ENCODE assay signal across 8 cellular contexts in genomic region chr9:127803507-127804352, GRCh38. TPM values are rescaled to one million over a fixed set of nuclear protein-coding genes. Genes with fewer than 3 reads are reported as not detected.
DNase-seq lines count a peak whose midpoint lies in the region; ATAC-seq and TF ChIP-seq lines count a peak whose summit lies in the region.

No MANE protein-coding gene starts in this region.

- peak overlapping the region; percentile 98 for H3K27ac Mint-ChIP-seq in activated naive CD8-positive, alpha-beta T cell treated with anti-CD3 and anti-CD28 coated beads, Interleukin-2, amount 10 ng/mL, durations not matched to agents 7 days and 5 days

- peaks cover 29% of the 10 kb centered on the region for H3K79me2 ChIP-seq in KMS-11 (ENCODE audit: insufficient read depth, low read depth)
- H3K79me2 ChIP-seq in hepatocyte: peaks cover 26% of the 10 kb centered on the region

- POLR2A ChIA-PET in activated naive CD8-positive, alpha-beta T cell treated with anti-CD3 and anti-CD28 coated beads, Interleukin-2, amount 10 ng/mL, durations not matched to agents 7 days and 5 days (lab: Charles Lee): interaction anchor here (0.6 to 4.1 kb wide), 8 partner anchors 11 to 234 kb away, joined by 3 to 16 read pairs (median 4); partner anchors contain the start of gene CDK9

- H3K27ac ChIP-seq in KMS-11: peak overlapping the region; percentile 74
- peak overlapping the region; percentile 97 for H3K27ac ChIP-seq in hepatocyte
- H3K27ac ChIP-seq in skin epidermis: peak overlapping the region; percentile 78 to 93 (median 89)

- no peaks in the 10 kb centered on the region for H3K36me3 ChIP-seq in KMS-11 (ENCODE audit: insufficient read depth)
- H3K36me3 ChIP-seq in hepatocyte (replicated peaks; ENCODE audit: insufficient read depth, low read depth): no peaks in the 10 kb centered on the region

- peak overlapping the region; percentile 68 for H2AFZ ChIP-seq in KMS-11 (ENCODE audit: low read depth)
- H2AFZ ChIP-seq in hepatocyte: peak overlapping the region; percentile 65

- H3K4me2 ChIP-seq in KMS-11: peak overlapping the region; percentile 76
- peak overlapping the region; percentile 91 for H3K4me2 ChIP-seq in hepatocyte

- H3K27me3 Mint-ChIP-seq in activated naive CD8-positive, alpha-beta T cell treated with anti-CD3 and anti-CD28 coated beads, Interleukin-2, amount 10 ng/mL, durations not matched to agents 7 days and 5 days: no peaks in the 10 kb centered on the region

- peaks cover 7% of the 10 kb centered on the region for H3K36me3 Mint-ChIP-seq in activated naive CD8-positive, alpha-beta T cell treated with anti-CD3 and anti-CD28 coated beads, Interleukin-2, amount 10 ng/mL, durations not matched to agents 7 days and 5 days

- H3K27me3 ChIP-seq in KMS-11 (ENCODE audit: insufficient read depth, low read depth) (no peaks in the 10 kb centered on the region), hepatocyte (no peaks in the 10 kb centered on the region)

- peak overlapping the region; percentile 92 for H3K9ac ChIP-seq in KMS-11

- peak overlapping the region; percentile 97 for H3K4me3 Mint-ChIP-seq in activated naive CD8-positive, alpha-beta T cell treated with anti-CD3 and anti-CD28 coated beads, Interleukin-2, amount 10 ng/mL, durations not matched to agents 7 days and 5 days

- no peaks in the 10 kb centered on the region for H3K9me3 Mint-ChIP-seq in activated naive CD8-positive, alpha-beta T cell treated with anti-CD3 and anti-CD28 coated beads, Interleukin-2, amount 10 ng/mL, durations not matched to agents 7 days and 5 days

- H3K4me3 ChIP-seq in KMS-11 (IDR thresholded peaks at IDR 0.05; ENCODE audit: insufficient read depth, low read depth, low read length): no peak overlapping the region
- peak overlapping the region; percentile 87 for H3K4me3 ChIP-seq in hepatocyte
- peak overlapping the region; percentile 42 to 76 (median 63) for H3K4me3 ChIP-seq in skin epidermis

- no peaks in the 10 kb centered on the region for H3K9me2 ChIP-seq in hepatocyte (replicated peaks; ENCODE audit: insufficient read depth)

- no peaks in the 10 kb centered on the region for H4K20me1 ChIP-seq in KMS-11 (ENCODE audit: insufficient read depth)
- no peaks in the 10 kb centered on the region for H4K20me1 ChIP-seq in hepatocyte (ENCODE audit: insufficient read depth, poor library complexity, severe bottlenecking)

- TF ChIP-seq CTCF in KMS-11 (conservative IDR thresholded peaks at IDR 0.05; ENCODE audit: low read depth, low read length) (no peak), hepatocyte (IDR thresholded peaks at IDR 0.05; ENCODE audit: poor library complexity) (no peak)

- no peaks in the 10 kb centered on the region for H3K9me3 ChIP-seq in hepatocyte (ENCODE audit: low read depth)

- H3K4me1 ChIP-seq in KMS-11 (ENCODE audit: low read depth, poor library complexity, severe bottlenecking): peaks cover 32% of the 10 kb centered on the region
- H3K4me1 ChIP-seq in hepatocyte (ENCODE audit: insufficient read depth): peaks cover 25% of the 10 kb centered on the region

- ATAC-seq in activated naive CD8-positive, alpha-beta T cell treated with anti-CD3 and anti-CD28 coated beads, Interleukin-2, amount 10 ng/mL, durations not matched to agents 7 days and 5 days (ENCODE audit: low read depth): no peak
- no peak for ATAC-seq in GM21381 (IDR thresholded peaks at IDR 0.05; ENCODE audit: unreplicated experiment)

- DNase-seq in ELR (ENCODE audit: low read depth) (peak; percentile 68), hepatocyte (ENCODE audit: low spot score) (no peak), cerebellar nuclear complex (lab: John Stamatoyannopoulos, UW) (no peak), NCI-H510A (lab: John Stamatoyannopoulos, UW) (no peak)
- no peak for DNase-seq in activated naive CD8-positive, alpha-beta T cell treated with anti-CD3 and anti-CD28 coated beads, Interleukin-2, amount 10 ng/mL, durations not matched to agents 7 days and 5 days

- 56% methylated on average over 18 of the region's 18 CpGs for WGBS in hepatocyte (ENCODE audit: low lambda C conversion rate, missing lambda C conversion rate)

- peaks cover 19% of the 10 kb centered on the region for H3K4me1 Mint-ChIP-seq in activated naive CD8-positive, alpha-beta T cell treated with anti-CD3 and anti-CD28 coated beads, Interleukin-2, amount 10 ng/mL, durations not matched to agents 7 days and 5 days

RNA-seq across cellular contexts. Expression of gene FPGS, which starts 1.0 kb away (rescaled TPM):
- total RNA-seq in activated naive CD8-positive, alpha-beta T cell treated with anti-CD3 and anti-CD28 coated beads, Interleukin-2, amount 10 ng/mL, durations not matched to agents 7 days and 5 days: 100 to 1,000 TPM; 108 to 109 TPM
- total RNA-seq in hepatocyte: 27.4 and 30.9 TPM in 2 replicates
- 48.5 and 52.2 TPM in 2 replicates for polyA plus RNA-seq in hepatocyte

RNA-seq across cellular contexts. Expression of gene CDK9, which starts 17.9 kb away (rescaled TPM):
- total RNA-seq in activated naive CD8-positive, alpha-beta T cell treated with anti-CD3 and anti-CD28 coated beads, Interleukin-2, amount 10 ng/mL, durations not matched to agents 7 days and 5 days: 100 to 1,000 TPM; 134 to 136 TPM
- total RNA-seq in hepatocyte: 53.5 and 84.6 TPM in 2 replicates
- 91.4 and 92.3 TPM in 2 replicates for polyA plus RNA-seq in hepatocyte

RNA-seq across cellular contexts. Expression of gene SH2D3C, which starts 25.3 kb away (rescaled TPM):
- 10 to 100 TPM; 64.6 to 67.1 TPM for total RNA-seq in activated naive CD8-positive, alpha-beta T cell treated with anti-CD3 and anti-CD28 coated beads, Interleukin-2, amount 10 ng/mL, durations not matched to agents 7 days and 5 days
- total RNA-seq in hepatocyte: 0.23 and 0.96 TPM in 2 replicates
- 0.89 and 2.2 TPM in 2 replicates for polyA plus RNA-seq in hepatocyte

RNA-seq across cellular contexts. Expression of gene ENG, which starts 50.7 kb away (rescaled TPM):
- total RNA-seq in activated naive CD8-positive, alpha-beta T cell treated with anti-CD3 and anti-CD28 coated beads, Interleukin-2, amount 10 ng/mL, durations not matched to agents 7 days and 5 days: 10 to 100 TPM; 19.7 to 20.1 TPM
- 3.2 and 6.8 TPM in 2 replicates for total RNA-seq in hepatocyte
- polyA plus RNA-seq in hepatocyte: 19.4 and 21.2 TPM in 2 replicates

Comparison
In these comparisons a context has a peak if more than half of its experiments do, and no peak if none do; other contexts are left out.
1. RNA of gene SH2D3C, which starts 25.3 kb away (total RNA-seq): 64.6 to 67.1 TPM in activated naive CD8-positive, alpha-beta T cell treated with anti-CD3 and anti-CD28 coated beads, Interleukin-2, amount 10 ng/mL, durations not matched to agents 7 days and 5 days; 0.23 to 0.96 TPM in hepatocyte; every median in the first group is over 10 times any median in the second.
2. Peak in every context shown above with its lines, with median percentiles within 50 percentile points of each other: H3K27ac ChIP-seq.